ENCODE assay signal across 11 cellular contexts in the genomic region with DNA sequence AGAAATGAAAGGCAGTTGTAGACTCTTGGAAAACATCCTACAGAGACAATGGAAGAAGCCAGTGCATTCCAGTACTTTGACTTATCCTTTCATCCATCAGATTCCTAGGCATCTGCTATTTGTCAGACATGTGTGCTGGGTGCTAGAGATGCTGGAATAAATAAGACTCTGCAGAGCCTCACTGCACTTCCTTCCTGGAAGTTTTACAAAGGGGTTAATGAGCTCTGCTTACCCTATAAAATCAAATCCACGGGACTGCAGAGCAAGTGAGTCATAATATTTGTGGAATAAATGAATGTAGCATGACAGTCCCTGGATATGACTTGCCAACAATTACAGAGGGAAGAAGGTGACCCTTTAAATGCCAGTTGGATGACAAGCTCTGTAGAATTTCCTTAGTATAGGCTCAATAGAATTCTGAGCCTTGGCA. TPM values are rescaled to one million over a fixed set of nuclear protein-coding genes. Genes with fewer than 3 reads are reported as not detected.
DNase-seq lines count a peak whose midpoint lies in the region; ATAC-seq and TF ChIP-seq lines count a peak whose summit lies in the region.
"Had no signal": no experiment of that assay in that cellular context is flagged by ENCODE, and none has a peak within 500 bp of the region (broad histone marks: within the 10 kb centered on the region; RNA-seq: fewer than 3 reads in every experiment).

No MANE protein-coding gene starts in this region.

- POLR2A ChIA-PET in RWPE1 (lab: Yijun Ruan, JAX; ENCODE audit: low non-redundant PET) = no interaction called here

- TF ChIP-seq CTCF in RWPE1 (conservative IDR thresholded peaks at IDR 0.05; ENCODE audit: low read depth) = no peak
- no peak for TF ChIP-seq CTCF in epithelial cell of proximal tubule (conservative IDR thresholded peaks at IDR 0.05; ENCODE audit: low read depth, low read length)

- H3K27ac ChIP-seq in RWPE1 = no peak overlapping the region

- no peak overlapping the region for H3K4me3 ChIP-seq in epithelial cell of proximal tubule (ENCODE audit: low read depth, low read length)

- DNase-seq in ELR (ENCODE audit: low read depth) (peak; percentile 93), RWPE1 (ENCODE audit: low spot score) (peak; percentile 48), epithelial cell of proximal tubule (ENCODE audit: low read depth) (peak; percentile 20), pulmonary artery endothelial cell (ENCODE audit: low read depth, low spot score) (peak; percentile 37), NCI-H1092 (lab: John Stamatoyannopoulos, UW) (no peak), Ammon's horn (ENCODE audit: low spot score) (no peak)
- DNase-seq in stimulated activated CD4-positive, alpha-beta T cell treated with anti-CD3 and anti-CD28 coated beads, Interleukin-2, amount 100 ng/mL, for 24 hours = no peak
- DNase-seq: aorta, H9, Karpas-422 had no signal

- CTCF ChIA-PET in RWPE1 (lab: Yijun Ruan, JAX) = no interaction called here

- ATAC-seq in GM18519 (IDR thresholded peaks at IDR 0.05; ENCODE audit: low FRiP score, unreplicated experiment) = no peak

RNA-seq across cellular contexts. Expression of a gene that starts 52.7 kb away (rescaled TPM):
- total RNA-seq in epithelial cell of proximal tubule (11.0 and 11.5 TPM in 2 replicates), pulmonary artery endothelial cell (9.8 and 21.6 TPM in 2 replicates)

Comparison
In these comparisons a context has a peak if more than half of its experiments do, and no peak if none do; other contexts are left out.
1. DNase-seq: peak in ELR (single experiment), RWPE1 (single experiment), epithelial cell of proximal tubule (single experiment) and pulmonary artery endothelial cell (single experiment); none in NCI-H1092 (single experiment), stimulated activated CD4-positive, alpha-beta T cell treated with anti-CD3 and anti-CD28 coated beads, Interleukin-2, amount 100 ng/mL, for 24 hours (0 of 2) and Ammon's horn (single experiment).